Comparison of ENCODE assay signal across 8 cellular contexts in the genomic region with DNA sequence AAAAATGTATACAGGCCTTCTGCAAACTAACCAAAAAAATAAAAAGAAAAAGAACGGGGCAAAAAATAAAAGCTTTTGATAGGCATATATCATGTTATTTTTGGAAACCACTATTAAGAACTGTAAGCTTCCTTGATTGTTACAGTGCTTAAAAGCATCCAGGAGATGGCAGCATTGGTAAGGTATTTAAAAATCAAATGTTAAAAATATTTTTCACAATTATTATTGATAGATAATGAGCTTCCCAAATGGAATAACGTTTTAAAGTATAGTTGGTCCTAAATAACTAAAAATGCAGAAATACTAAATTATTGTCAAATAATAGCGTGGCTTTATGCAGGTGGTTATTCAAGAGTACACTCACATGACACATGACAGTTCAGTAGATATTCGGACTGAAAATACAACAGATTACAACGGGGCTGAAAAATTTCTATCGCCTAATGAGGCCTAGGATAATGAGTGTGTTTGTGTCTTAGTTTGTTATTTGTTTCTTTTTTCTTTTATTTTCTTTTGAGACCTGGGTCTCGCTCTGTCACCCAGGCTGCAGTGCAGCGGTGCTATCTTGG.
DNase-seq lines count a peak whose midpoint lies in the region; ATAC-seq and TF ChIP-seq lines count a peak whose summit lies in the region.

No MANE protein-coding gene starts in this region.

- peak; percentile 67 for TF ChIP-seq CTCF in nephron progenitor cell (IDR thresholded peaks at IDR 0.05)

- DNase-seq in NCI-H1092 treated with DMSO at 0.1 percent for 48 hours (lab: John Stamatoyannopoulos, UW) (peak; percentile 41), NCI-H1092 (lab: John Stamatoyannopoulos, UW) (no peak), NCI-H526 treated with DMSO at 0.1 percent for 48 hours (lab: John Stamatoyannopoulos, UW) (peak; percentile 28), nephron progenitor cell (no peak)
- no peak for DNase-seq in effector memory CD8-positive, alpha-beta T cell
- no peak for DNase-seq in activated CD4-positive, alpha-beta memory T cell treated with anti-CD3 and anti-CD28 coated beads for 36 hours
- DNase-seq in activated CD4-positive, alpha-beta T cell treated with anti-CD3 and anti-CD28 coated beads, Interleukin-2, amount 50 U/mL, for 1 hour = no peak

- POLR2A ChIA-PET in activated CD4-positive, alpha-beta memory T cell treated with anti-CD3 and anti-CD28 coated beads for 36 hours (lab: Charles Lee) = interaction anchor here (2.8 kb wide), 1 partner anchor 127 kb away, joined by 11 read pairs; the partner anchor contains the start of gene ATF7IP

- CTCF ChIA-PET in activated CD4-positive, alpha-beta memory T cell treated with anti-CD3 and anti-CD28 coated beads for 36 hours (lab: Charles Lee) = interaction anchor here (0.6 to 4.3 kb wide), 42 partner anchors 13 to 531 kb away, joined by 3 to 58 read pairs (median 4); partner anchors contain the start of gene ATF7IP

- H3K27me3 Mint-ChIP-seq in effector memory CD8-positive, alpha-beta T cell = no peaks in the 10 kb centered on the region
- peaks cover 6% of the 10 kb centered on the region for H3K27me3 Mint-ChIP-seq in nephron progenitor cell (ENCODE audit: low read depth, poor library complexity)
- no peaks in the 10 kb centered on the region for H3K27me3 Mint-ChIP-seq in activated CD4-positive, alpha-beta memory T cell treated with anti-CD3 and anti-CD28 coated beads for 36 hours

- no peaks in the 10 kb centered on the region for H3K9me3 Mint-ChIP-seq in effector memory CD8-positive, alpha-beta T cell
- peaks cover 32% of the 10 kb centered on the region for H3K9me3 Mint-ChIP-seq in nephron progenitor cell
- H3K9me3 Mint-ChIP-seq in activated CD4-positive, alpha-beta memory T cell treated with anti-CD3 and anti-CD28 coated beads for 36 hours = peaks cover 5% of the 10 kb centered on the region

- H3K36me3 Mint-ChIP-seq in effector memory CD8-positive, alpha-beta T cell (ENCODE audit: insufficient read depth) = peaks cover 3% of the 10 kb centered on the region
- peaks cover 8% of the 10 kb centered on the region for H3K36me3 Mint-ChIP-seq in nephron progenitor cell (ENCODE audit: low read depth)
- peaks cover 10% of the 10 kb centered on the region for H3K36me3 Mint-ChIP-seq in activated CD4-positive, alpha-beta memory T cell treated with anti-CD3 and anti-CD28 coated beads for 36 hours

- no peak overlapping the region for H3K27ac Mint-ChIP-seq in effector memory CD8-positive, alpha-beta T cell
- no peak overlapping the region for H3K27ac Mint-ChIP-seq in nephron progenitor cell
- no peak overlapping the region for H3K27ac Mint-ChIP-seq in activated CD4-positive, alpha-beta memory T cell treated with anti-CD3 and anti-CD28 coated beads for 36 hours

- intact Hi-C loops in activated CD4-positive, alpha-beta memory T cell treated with anti-CD3 and anti-CD28 coated beads for 36 hours (cut with micrococcal nuclease) = loop anchor here (1.0 to 5.0 kb wide), 7 partner anchors 180 to 534 kb away; a partner anchor contains a TSS

- ATAC-seq in effector memory CD8-positive, alpha-beta T cell (replicated peaks) = peak; percentile 51
- no peak for ATAC-seq in HG02981 (IDR thresholded peaks at IDR 0.05; ENCODE audit: unreplicated experiment)

- peaks cover 12 to 19% of the 10 kb centered on the region in 2 donors for H3K4me1 Mint-ChIP-seq in effector memory CD8-positive, alpha-beta T cell (ENCODE audit: low read depth in 2 of 2)
- H3K4me1 Mint-ChIP-seq in nephron progenitor cell = peaks cover 23% of the 10 kb centered on the region
- H3K4me1 Mint-ChIP-seq in activated CD4-positive, alpha-beta memory T cell treated with anti-CD3 and anti-CD28 coated beads for 36 hours (ENCODE audit: low read depth) = peaks cover 24% of the 10 kb centered on the region

- H3K4me3 Mint-ChIP-seq in effector memory CD8-positive, alpha-beta T cell = no peak overlapping the region
- H3K4me3 Mint-ChIP-seq in nephron progenitor cell = no peak overlapping the region
- no peak overlapping the region for H3K4me3 Mint-ChIP-seq in activated CD4-positive, alpha-beta memory T cell treated with anti-CD3 and anti-CD28 coated beads for 36 hours

Comparison
In these comparisons a context has a peak if more than half of its experiments do, and no peak if none do; other contexts are left out.
1. DNase-seq: peak in NCI-H1092 treated with DMSO at 0.1 percent for 48 hours (single experiment) and NCI-H526 treated with DMSO at 0.1 percent for 48 hours (single experiment); none in NCI-H1092 (single experiment), effector memory CD8-positive, alpha-beta T cell (0 of 3), nephron progenitor cell (single experiment), activated CD4-positive, alpha-beta memory T cell treated with anti-CD3 and anti-CD28 coated beads for 36 hours (single experiment) and activated CD4-positive, alpha-beta T cell treated with anti-CD3 and anti-CD28 coated beads, Interleukin-2, amount 50 U/mL, for 1 hour (single experiment).